In the genomic region with DNA sequence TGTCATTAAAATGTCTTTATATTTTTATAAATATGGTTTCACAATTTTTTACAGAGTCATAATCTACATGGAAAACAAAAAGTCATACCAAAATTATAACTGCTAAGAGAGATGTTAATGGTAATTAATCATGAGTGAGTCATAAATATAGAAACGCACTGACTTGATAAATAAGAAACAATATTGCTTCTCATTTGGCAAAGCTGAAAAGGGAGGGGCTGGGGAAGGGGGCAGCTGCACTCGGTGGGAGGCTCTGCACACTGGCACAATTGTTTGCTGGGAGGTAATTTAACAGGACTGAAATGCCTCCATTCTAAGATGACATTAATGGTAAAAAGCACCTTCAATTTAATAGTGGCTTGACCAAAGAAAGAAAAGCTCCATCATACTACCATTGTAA, we compare ENCODE assay signal across 18 cellular contexts.
A peak's percentile ranks its signal among the peaks of the same experiment; 100 is the strongest.
DNase-seq lines count a peak whose midpoint lies in the region; ATAC-seq and TF ChIP-seq lines count a peak whose summit lies in the region.
"Had no signal": no experiment of that assay in that cellular context is flagged by ENCODE, and none has a peak within 500 bp of the region (broad histone marks: within the 10 kb centered on the region; RNA-seq: fewer than 3 reads in every experiment).

No MANE protein-coding gene starts in this region.

- H3K4me1 Mint-ChIP-seq in neural crest cell: peaks cover 48% of the 10 kb centered on the region
- H3K4me1 Mint-ChIP-seq: activated B cell treated with CpG ODN at 0.5 μM for 24 hours, T-cell had no signal

- H3K27ac ChIP-seq in brain microvascular endothelial cell: peak overlapping the region; percentile 73
- H3K27ac ChIP-seq: ovary had no signal

- TF ChIP-seq CTCF in brain microvascular endothelial cell (IDR thresholded peaks at IDR 0.05; ENCODE audit: low read depth, low read length, missing control alignments): no peak
- no peak for TF ChIP-seq CTCF in neural crest cell (conservative IDR thresholded peaks at IDR 0.05)

- no peaks in the 10 kb centered on the region for H3K27me3 Mint-ChIP-seq in neural crest cell (ENCODE audit: low read depth)
- H3K27me3 Mint-ChIP-seq: activated B cell treated with CpG ODN at 0.5 μM for 24 hours had no signal

- no peak overlapping the region for H3K4me3 ChIP-seq in brain microvascular endothelial cell (ENCODE audit: low read depth, low read length)
- H3K4me3 ChIP-seq: ovary had no signal

- H3K4me3 Mint-ChIP-seq in neural crest cell: peak overlapping the region; percentile 1
- H3K4me3 Mint-ChIP-seq: activated B cell treated with CpG ODN at 0.5 μM for 24 hours, T-cell had no signal

- H3K9me3 Mint-ChIP-seq in neural crest cell: peaks cover 11% of the 10 kb centered on the region
- H3K9me3 Mint-ChIP-seq: activated B cell treated with CpG ODN at 0.5 μM for 24 hours had no signal

- in situ Hi-C loops in brain microvascular endothelial cell (cut with HindIII; ENCODE audit: low pct_ligation_motif_present, low sequenced_read_pairs): no loop called here

- no peak for ATAC-seq in HG03342 (IDR thresholded peaks at IDR 0.05; ENCODE audit: unreplicated experiment)
- ATAC-seq: left ventricle myocardium superior, T-cell had no signal

- no peak overlapping the region for H3K27ac Mint-ChIP-seq in neural crest cell (ENCODE audit: unreplicated experiment)
- H3K27ac Mint-ChIP-seq: activated B cell treated with CpG ODN at 0.5 μM for 24 hours, T-cell had no signal

- no peaks in the 10 kb centered on the region for H3K36me3 ChIP-seq in brain microvascular endothelial cell (replicated peaks)
- H3K36me3 ChIP-seq: ovary had no signal

- no peaks in the 10 kb centered on the region for H3K27me3 ChIP-seq in brain microvascular endothelial cell (replicated peaks)
- H3K27me3 ChIP-seq: ovary had no signal

- peak; percentile 74 for DNase-seq in COLO829 (ENCODE audit: low spot score)
- DNase-seq in NCI-H1417 treated with DMSO at 0.1 percent for 48 hours (lab: John Stamatoyannopoulos, UW): peak; percentile 12
- no peak for DNase-seq in brain microvascular endothelial cell
- DNase-seq in neural crest cell (ENCODE audit: low read depth, low spot score): no peak
- no peak for DNase-seq in ecto neural progenitor cell (ENCODE audit: low spot score)
- no peak for DNase-seq in UCSD-AML1 (lab: John Stamatoyannopoulos, UW; ENCODE audit: unreplicated experiment)
- DNase-seq in effector CD8-positive, alpha-beta T cell (lab: John Stamatoyannopoulos, UW): no peak
- DNase-seq: activated B cell treated with CpG ODN at 0.5 μM for 24 hours; activated CD8-positive, alpha-beta memory T cell treated with anti-CD3 and anti-CD28 coated beads for 24 hours; cerebellar nuclear complex; GDM1; left ventricle myocardium superior; NCI-H1105; NCI-H774; ovary; stimulated activated CD4-positive, alpha-beta T cell treated with anti-CD3 and anti-CD28 coated beads, Interleukin-4, amount 100 ng/mL, for 1 hour; T-cell had no signal

- peaks cover 3% of the 10 kb centered on the region for H3K36me3 Mint-ChIP-seq in neural crest cell (ENCODE audit: low read depth)
- H3K36me3 Mint-ChIP-seq: T-cell had no signal

Comparison
In these comparisons a context has a peak if more than half of its experiments do, and no peak if none do; other contexts are left out.
1. DNase-seq: peak in COLO829 (single experiment) and NCI-H1417 treated with DMSO at 0.1 percent for 48 hours (single experiment); none in brain microvascular endothelial cell (single experiment), neural crest cell (single experiment), ecto neural progenitor cell (single experiment), UCSD-AML1 (single experiment) and effector CD8-positive, alpha-beta T cell (single experiment).